In the genomic region with DNA sequence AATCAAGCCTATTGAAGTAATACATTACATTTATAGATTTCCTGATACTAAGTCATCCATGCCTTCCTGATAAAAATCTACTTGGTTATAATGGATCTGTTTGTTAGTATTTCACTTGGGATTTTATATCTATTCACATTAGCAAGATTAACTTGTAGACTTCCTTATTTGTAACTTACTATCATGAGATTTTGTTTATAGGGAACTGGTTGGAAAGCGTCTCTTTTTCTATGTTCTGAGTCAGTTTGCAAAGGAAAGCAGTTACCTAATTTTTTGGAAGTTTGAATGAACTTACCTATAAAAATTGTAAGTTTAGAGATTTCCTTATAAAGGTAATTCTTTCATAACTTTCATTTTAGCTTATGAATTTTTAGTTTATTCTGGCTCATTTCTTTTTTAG, we compare ENCODE assay signal across 22 cellular contexts.
"Had no signal": no experiment of that assay in that cellular context is flagged by ENCODE, and none has a peak within 500 bp of the region (broad histone marks: within the 10 kb centered on the region; RNA-seq: fewer than 3 reads in every experiment).

No MANE protein-coding gene starts in this region.

- H3K9me3 Mint-ChIP-seq: activated B cell treated with CpG ODN at 0.5 μM for 24 hours; activated CD4-positive, alpha-beta T cell treated with anti-CD3 and anti-CD28 coated beads, Interleukin-2, amount 10 ng/mL, durations not matched to agents 24 days and 14 days; activated naive CD4-positive, alpha-beta T cell treated with anti-CD3 and anti-CD28 coated beads, Interleukin-2, amount 50 U/mL, for 72 hours; activated naive CD8-positive, alpha-beta T cell treated with anti-CD3 and anti-CD28 coated beads, Interleukin-2, amount 50 U/mL, for 24 hours; activated T-cell treated with anti-CD3 and anti-CD28 coated beads, Interleukin-2, amount 50 U/mL, for 4 hours; central memory CD8-positive, alpha-beta T cell had no signal

- H3K27me3 Mint-ChIP-seq: activated B cell treated with CpG ODN at 0.5 μM for 24 hours; activated naive CD8-positive, alpha-beta T cell treated with anti-CD3 and anti-CD28 coated beads, Interleukin-2, amount 50 U/mL, for 24 hours; brain; central memory CD8-positive, alpha-beta T cell; T-helper 17 cell had no signal

- H3K27ac Mint-ChIP-seq: activated B cell treated with CpG ODN at 0.5 μM for 24 hours; activated CD4-positive, alpha-beta T cell treated with anti-CD3 and anti-CD28 coated beads, Interleukin-2, amount 10 ng/mL, durations not matched to agents 24 days and 14 days; activated naive CD4-positive, alpha-beta T cell treated with anti-CD3 and anti-CD28 coated beads, Interleukin-2, amount 50 U/mL, for 72 hours; activated naive CD8-positive, alpha-beta T cell treated with anti-CD3 and anti-CD28 coated beads, Interleukin-2, amount 50 U/mL, for 24 hours; T-helper 17 cell had no signal

- DNase-seq: activated B cell treated with CpG ODN at 0.5 μM for 24 hours; activated CD4-positive, alpha-beta T cell treated with anti-CD3 and anti-CD28 coated beads for 1 hour; activated CD4-positive, alpha-beta T cell treated with anti-CD3 and anti-CD28 coated beads, Interleukin-2, amount 10 ng/mL, durations not matched to agents 24 days and 14 days; activated CD4-positive, alpha-beta T cell treated with anti-CD3 and anti-CD28 coated beads, Interleukin-2, amount 50 U/mL, for 48 hours; activated CD8-positive, alpha-beta memory T cell treated with anti-CD3 and anti-CD28 coated beads for 24 hours; activated effector memory CD4-positive, alpha-beta T cell treated with anti-CD3 and anti-CD28 coated beads, Interleukin-2, amount 50 U/mL, for 16 hours; activated naive CD4-positive, alpha-beta T cell treated with Interleukin-2 at 50 U/mL for 16 hours; activated naive CD8-positive, alpha-beta T cell treated with anti-CD3 and anti-CD28 coated beads, Interleukin-2, amount 50 U/mL, for 24 hours; activated T-cell treated with anti-CD3 and anti-CD28 coated beads, Interleukin-2, amount 50 U/mL, for 4 hours; amniotic stem cell; NCI-H1048; NCI-H146; NCI-H187 treated with DMSO at 0.1 percent for 48 hours; NCI-H2081 treated with DMSO at 0.1 percent for 48 hours; NCI-H446; NCI-H524; SIG-M5; T-helper 17 cell; T1000 had no signal

- H3K36me3 Mint-ChIP-seq: activated naive CD4-positive, alpha-beta T cell treated with anti-CD3 and anti-CD28 coated beads, Interleukin-2, amount 50 U/mL, for 72 hours had no signal

- H3K4me3 Mint-ChIP-seq: activated B cell treated with CpG ODN at 0.5 μM for 24 hours; activated CD4-positive, alpha-beta T cell treated with anti-CD3 and anti-CD28 coated beads, Interleukin-2, amount 10 ng/mL, durations not matched to agents 24 days and 14 days; activated naive CD8-positive, alpha-beta T cell treated with anti-CD3 and anti-CD28 coated beads, Interleukin-2, amount 50 U/mL, for 24 hours; activated T-cell treated with anti-CD3 and anti-CD28 coated beads, Interleukin-2, amount 50 U/mL, for 4 hours; brain; central memory CD8-positive, alpha-beta T cell; T-helper 17 cell had no signal
